ENCODE assay signal across 12 cellular contexts in genomic region chr3:136792931-136793330, GRCh38.
"Had no signal": no experiment of that assay in that cellular context is flagged by ENCODE, and none has a peak within 500 bp of the region (broad histone marks: within the 10 kb centered on the region; RNA-seq: fewer than 3 reads in every experiment).

No MANE protein-coding gene starts in this region.

- DNase-seq: activated effector memory CD4-positive, alpha-beta T cell treated with anti-CD3 and anti-CD28 coated beads, Interleukin-2, amount 50 U/mL, for 16 hours; activated naive CD4-positive, alpha-beta T cell treated with anti-CD3 and anti-CD28 coated beads, Interleukin-2, amount 50 U/mL, for 16 hours; activated T-cell treated with anti-CD3 and anti-CD28 coated beads, Interleukin-2, amount 50 U/mL, for 72 hours; aorta; effector CD4-positive, alpha-beta T cell; heart right ventricle; immature natural killer cell; left cardiac atrium; mesendoderm; natural killer cell; right cardiac atrium; stimulated activated naive CD8-positive, alpha-beta T cell treated with anti-CD3 and anti-CD28 coated beads, Interleukin-15, Interleukin-2, amounts not matched to agents 100 U/mL and 50 U/mL, for 24 hours had no signal
